15 cellular contexts compared by ENCODE assay signal in the genomic region with DNA sequence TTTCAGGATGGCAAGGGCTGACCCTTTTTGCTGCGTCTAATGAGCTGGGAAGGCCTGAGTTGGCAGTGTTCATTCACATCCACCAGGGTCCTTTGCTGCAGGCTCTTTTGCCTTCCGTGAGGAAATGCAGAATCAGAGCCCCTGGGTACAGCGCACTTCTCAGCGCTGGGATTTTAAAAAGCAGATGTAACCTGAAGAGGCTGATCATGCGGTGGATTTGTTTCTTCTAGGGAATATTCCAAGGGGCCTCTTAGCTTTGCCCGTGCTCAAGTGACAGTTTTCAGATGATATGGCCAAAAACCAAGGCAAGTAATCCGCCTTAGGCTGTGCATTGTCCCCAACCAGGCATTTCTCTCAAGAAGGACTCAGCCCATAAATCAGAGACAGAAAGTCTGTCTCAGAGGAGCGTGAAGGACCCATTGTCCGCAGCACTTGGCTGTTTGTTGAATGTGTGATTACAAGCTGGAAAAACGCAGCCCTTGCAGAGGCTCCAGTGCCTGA.
DNase-seq lines count a peak whose midpoint lies in the region; FAIRE-seq lines count a peak whose summit lies in the region.
"Had no signal": no experiment of that assay in that cellular context is flagged by ENCODE, and none has a peak within 500 bp of the region (broad histone marks: within the 10 kb centered on the region; RNA-seq: fewer than 3 reads in every experiment).

No MANE protein-coding gene starts in this region.

- H3K4me3 ChIP-seq in SK-N-MC (peak overlapping the region; percentile 39), iPS DF 6.9 (ENCODE audit: low read length) (no peak overlapping the region), skeletal muscle satellite cell (ENCODE audit: low read length) (no peak overlapping the region)
- H3K4me3 ChIP-seq in effector memory CD4-positive, alpha-beta T cell (ENCODE audit: insufficient read depth, low read depth, low read length, poor library complexity, severe bottlenecking) = no peak overlapping the region

- peak overlapping the region; percentile 89 for H3K27ac ChIP-seq in SK-N-MC
- no peak overlapping the region for H3K27ac ChIP-seq in iPS DF 6.9 (ENCODE audit: low read length)
- no peak overlapping the region for H3K27ac ChIP-seq in effector memory CD4-positive, alpha-beta T cell (ENCODE audit: insufficient read depth, low read length, poor library complexity, severe bottlenecking)

- FAIRE-seq in RCC 7860 (lab: Jason Lieb, UNC) = no peak

- H3K36me3 ChIP-seq in SK-N-MC (ENCODE audit: insufficient read depth, low read length) (peaks cover 78% of the 10 kb centered on the region), iPS DF 6.9 (ENCODE audit: control insufficient read depth, insufficient read depth, low read length) (no peaks in the 10 kb centered on the region), skeletal muscle satellite cell (ENCODE audit: insufficient read depth, low read length) (peaks cover 5% of the 10 kb centered on the region)
- no peaks in the 10 kb centered on the region for H3K36me3 ChIP-seq in effector memory CD4-positive, alpha-beta T cell (ENCODE audit: control insufficient read depth, insufficient read depth, low read length)

- H3K9me3 ChIP-seq in SK-N-MC (ENCODE audit: low read depth, low read length) (no peaks in the 10 kb centered on the region; the same call in 1 of the 2 replicates), iPS DF 6.9 (ENCODE audit: control insufficient read depth, insufficient read depth, low read length) (no peaks in the 10 kb centered on the region), skeletal muscle satellite cell (replicated peaks; ENCODE audit: low read length) (no peaks in the 10 kb centered on the region)
- H3K9me3 ChIP-seq in effector memory CD4-positive, alpha-beta T cell (ENCODE audit: control insufficient read depth, low read length) = no peaks in the 10 kb centered on the region

- no CpG with 5 or more reads among the region's 10 CpGs for WGBS in iPS DF 6.9 (ENCODE audit: insufficient coverage, insufficient read length)

- no peaks in the 10 kb centered on the region for H3K4me1 ChIP-seq in iPS DF 6.9 (ENCODE audit: control insufficient read depth, insufficient read depth, low read length)
- peaks cover 27% of the 10 kb centered on the region for H3K4me1 ChIP-seq in skeletal muscle satellite cell (ENCODE audit: control insufficient read depth, insufficient read depth, low read length)
- H3K4me1 ChIP-seq in effector memory CD4-positive, alpha-beta T cell (ENCODE audit: control insufficient read depth, insufficient read depth, low read length, poor library complexity, severe bottlenecking) = no peaks in the 10 kb centered on the region

- H3K4me2 ChIP-seq in skeletal muscle satellite cell (ENCODE audit: low read length) = peak overlapping the region; percentile 41

- DNase-seq in NCI-H1092 (lab: John Stamatoyannopoulos, UW) = peak; percentile 9
- DNase-seq in SK-N-MC (ENCODE audit: low read depth, low spot score) = no peak
- DNase-seq in iPS DF 6.9 (ENCODE audit: low read depth, low spot score) = peak; percentile 16
- DNase-seq in SIG-M5 (lab: John Stamatoyannopoulos, UW) = no peak
- no peak for DNase-seq in OCI-M2 (lab: John Stamatoyannopoulos, UW; ENCODE audit: unreplicated experiment)
- no peak for DNase-seq in effector memory CD4-positive, alpha-beta T cell
- DNase-seq in RCC 7860 (ENCODE audit: low spot score) = no peak
- DNase-seq: activated T-cell treated with anti-CD3 and anti-CD28 coated beads, Interleukin-2, amount 50 U/mL, for 48 hours; CD8-positive, alpha-beta memory T cell; kidney glomerular epithelial cell; natural killer cell; NCI-H526 treated with DMSO at 0.1 percent for 48 hours; SHP77; stimulated activated naive B cell treated with anti-CD40 and anti-IgM and Interleukin-4, amounts not matched to agents 10 μg/mL and 1 μg/mL and 100 μg/mL, for 72 hours had no signal

- H3K9ac ChIP-seq in SK-N-MC (ENCODE audit: insufficient read length) = peak overlapping the region; percentile 62
- H3K9ac ChIP-seq in skeletal muscle satellite cell (ENCODE audit: low read depth, low read length) = no peak overlapping the region

- H3K27me3 ChIP-seq in iPS DF 6.9 (ENCODE audit: control insufficient read depth, insufficient read depth, low read length) = no peaks in the 10 kb centered on the region
- no peaks in the 10 kb centered on the region for H3K27me3 ChIP-seq in skeletal muscle satellite cell (ENCODE audit: control insufficient read depth, insufficient read depth, low read length)
- H3K27me3 ChIP-seq in effector memory CD4-positive, alpha-beta T cell (replicated peaks; ENCODE audit: control insufficient read depth, insufficient read depth, low read length, poor library complexity, severe bottlenecking) = no peaks in the 10 kb centered on the region

Comparison
In these comparisons a context has a peak if more than half of its experiments do, and no peak if none do; other contexts are left out.
1. DNase-seq: peak in NCI-H1092 (single experiment) and iPS DF 6.9 (single experiment); none in SK-N-MC (single experiment), SIG-M5 (single experiment), OCI-M2 (single experiment), effector memory CD4-positive, alpha-beta T cell (0 of 3) and RCC 7860 (single experiment).